ENCODE assay signal across 9 cellular contexts in genomic region chr6:132820629-132821381, GRCh38. TPM values are rescaled to one million over a fixed set of nuclear protein-coding genes. Genes with fewer than 3 reads are reported as not detected.
DNase-seq lines count a peak whose midpoint lies in the region; ATAC-seq and TF ChIP-seq lines count a peak whose summit lies in the region.
"Had no signal": no experiment of that assay in that cellular context is flagged by ENCODE, and none has a peak within 500 bp of the region (broad histone marks: within the 10 kb centered on the region; RNA-seq: fewer than 3 reads in every experiment).

No MANE protein-coding gene starts in this region.

- WGBS in right lobe of liver (ENCODE audit: insufficient coverage, low coverage, low lambda C conversion rate, missing lambda C conversion rate), result 62% methylated on average over 4 of the region's 5 CpGs

- no peaks in the 10 kb centered on the region for H3K9me3 ChIP-seq in right lobe of liver

- H3K27ac ChIP-seq in right lobe of liver, result no peak overlapping the region

- H3K9me3 Mint-ChIP-seq in IgD-negative memory B cell, result no peaks in the 10 kb centered on the region
- H3K9me3 Mint-ChIP-seq in activated T-helper 17 cell treated with anti-CD3 and anti-CD28 coated beads, Interleukin-2, amount 50 U/mL, for 72 hours, result no peaks in the 10 kb centered on the region

- no peak for TF ChIP-seq POLR2A in right lobe of liver (IDR thresholded peaks at IDR 0.05)

- no peak for TF ChIP-seq CTCF in right lobe of liver (IDR thresholded peaks at IDR 0.05)

- peak; percentile 48 for ATAC-seq in activated T-helper 17 cell treated with anti-CD3 and anti-CD28 coated beads, Interleukin-2, amount 50 U/mL, for 72 hours (replicated peaks)
- peak in 3 of 4 donors; percentile 26 to 29 (median 28) for ATAC-seq in right lobe of liver
- ATAC-seq in GM21423 (IDR thresholded peaks at IDR 0.05; ENCODE audit: unreplicated experiment), result no peak
- no peak for ATAC-seq in HG02642 (IDR thresholded peaks at IDR 0.05; ENCODE audit: poor library complexity, unreplicated experiment)
- no peak for ATAC-seq in GM21381 (IDR thresholded peaks at IDR 0.05; ENCODE audit: unreplicated experiment)

- DNase-seq in DMS 273 treated with DMSO at 0.1 percent for 48 hours (lab: John Stamatoyannopoulos, UW) (peak; percentile 59), right lobe of liver (no peak), RPMI8226 (no peak)
- DNase-seq: amygdala had no signal

- H3K27ac Mint-ChIP-seq in IgD-negative memory B cell, result peak overlapping the region; percentile 28 to 86 (median 36)
- peak overlapping the region; percentile 91 for H3K27ac Mint-ChIP-seq in activated T-helper 17 cell treated with anti-CD3 and anti-CD28 coated beads, Interleukin-2, amount 50 U/mL, for 72 hours

- H3K27me3 Mint-ChIP-seq in IgD-negative memory B cell, result no peaks in the 10 kb centered on the region
- no peaks in the 10 kb centered on the region for H3K27me3 Mint-ChIP-seq in activated T-helper 17 cell treated with anti-CD3 and anti-CD28 coated beads, Interleukin-2, amount 50 U/mL, for 72 hours

- H3K27me3 ChIP-seq in right lobe of liver, result no peaks in the 10 kb centered on the region

- no peak overlapping the region for H3K4me3 ChIP-seq in right lobe of liver

- H3K36me3 ChIP-seq in right lobe of liver, result peaks cover 0 to 37% (median 24%) of the 10 kb centered on the region in 4 donors

- no peak overlapping the region for H3K4me3 Mint-ChIP-seq in IgD-negative memory B cell
- no peak overlapping the region for H3K4me3 Mint-ChIP-seq in activated T-helper 17 cell treated with anti-CD3 and anti-CD28 coated beads, Interleukin-2, amount 50 U/mL, for 72 hours

- peaks cover 17 to 35% (median 35%) of the 10 kb centered on the region in 3 donors for H3K4me1 Mint-ChIP-seq in IgD-negative memory B cell
- peaks cover 27% of the 10 kb centered on the region for H3K4me1 Mint-ChIP-seq in activated T-helper 17 cell treated with anti-CD3 and anti-CD28 coated beads, Interleukin-2, amount 50 U/mL, for 72 hours

- H3K4me1 ChIP-seq in right lobe of liver, result peaks cover 0 to 13% (median 0%) of the 10 kb centered on the region in 4 donors

- intact Hi-C loops in right lobe of liver (cut with DNase I), result no loop called here

- H3K36me3 Mint-ChIP-seq in IgD-negative memory B cell, result no peaks in the 10 kb centered on the region
- peaks cover 46% of the 10 kb centered on the region for H3K36me3 Mint-ChIP-seq in activated T-helper 17 cell treated with anti-CD3 and anti-CD28 coated beads, Interleukin-2, amount 50 U/mL, for 72 hours (ENCODE audit: low read depth)

RNA-seq across cellular contexts. Expression of gene RPS12, which starts 6.4 kb away (rescaled TPM):
- 2,380 TPM for polyA plus RNA-seq in IgD-negative memory B cell
- total RNA-seq in activated T-helper 17 cell treated with anti-CD3 and anti-CD28 coated beads, Interleukin-2, amount 50 U/mL, for 72 hours, result 1,000 to 10,000 TPM; 1,467 to 1,579 TPM
- 100 to 1,000 TPM; 345 to 448 (median 375) TPM for total RNA-seq in right lobe of liver

RNA-seq across cellular contexts. Expression of gene SLC18B1, which starts 22.4 kb away (rescaled TPM):
- 11.3 TPM for polyA plus RNA-seq in IgD-negative memory B cell
- total RNA-seq in activated T-helper 17 cell treated with anti-CD3 and anti-CD28 coated beads, Interleukin-2, amount 50 U/mL, for 72 hours, result 1 to 10 TPM; 3.9 to 4.1 TPM
- 1 to 10 TPM; 2.9 to 6.1 (median 4.2) TPM for total RNA-seq in right lobe of liver

Comparison
In these comparisons a context has a peak if more than half of its experiments do, and no peak if none do; other contexts are left out.
1. ATAC-seq: peak in activated T-helper 17 cell treated with anti-CD3 and anti-CD28 coated beads, Interleukin-2, amount 50 U/mL, for 72 hours (single experiment) and right lobe of liver (3 of 4); none in GM21423 (single experiment), HG02642 (single experiment) and GM21381 (single experiment).